In genomic region chr3:55313701-55314100, GRCh38 we compare ENCODE assay signal across 17 cellular contexts.
"Had no signal": no experiment of that assay in that cellular context is flagged by ENCODE, and none has a peak within 500 bp of the region (broad histone marks: within the 10 kb centered on the region; RNA-seq: fewer than 3 reads in every experiment).

No MANE protein-coding gene starts in this region.

- H3K4me2 ChIP-seq: smooth muscle cell had no signal

- H3K36me3 ChIP-seq: gastroesophageal sphincter, right atrium auricular region, upper lobe of left lung had no signal

- H3K27me3 ChIP-seq: gastroesophageal sphincter, right atrium auricular region, upper lobe of left lung had no signal

- H3K27ac ChIP-seq: gastroesophageal sphincter, right atrium auricular region, upper lobe of left lung had no signal

- ATAC-seq: activated CD8-positive, alpha-beta T cell treated with anti-CD3 and anti-CD28 coated beads, Interleukin-2, amount 10 ng/mL, durations not matched to agents 7 days and 5 days; activated naive CD4-positive, alpha-beta T cell treated with anti-CD3 and anti-CD28 coated beads, Interleukin-2, amount 50 U/mL, for 72 hours; gastroesophageal sphincter; left ventricle myocardium superior; WTC11 had no signal

- H3K9me3 ChIP-seq: right atrium auricular region, upper lobe of left lung had no signal

- DNase-seq: activated CD4-positive, alpha-beta T cell treated with anti-CD3 and anti-CD28 coated beads for 48 hours; activated CD8-positive, alpha-beta memory T cell treated with anti-CD3 and anti-CD28 coated beads, Interleukin-2, amount 50 U/mL, for 4 hours; activated CD8-positive, alpha-beta T cell treated with anti-CD3 and anti-CD28 coated beads, Interleukin-2, amount 10 ng/mL, durations not matched to agents 7 days and 5 days; activated effector memory CD4-positive, alpha-beta T cell treated with anti-CD3 and anti-CD28 coated beads, Interleukin-2, amount 50 U/mL, for 16 hours; activated T-cell treated with anti-CD3 and anti-CD28 coated beads, Interleukin-2, amount 50 U/mL, for 48 hours; caudate nucleus; left ventricle myocardium superior; mesendoderm; occipital lobe; upper lobe of left lung had no signal

- H3K4me3 ChIP-seq: gastroesophageal sphincter, right atrium auricular region, smooth muscle cell, upper lobe of left lung had no signal

- H3K4me1 ChIP-seq: gastroesophageal sphincter, right atrium auricular region, upper lobe of left lung had no signal

- FAIRE-seq: colon, TTC549 had no signal
